In genomic region chr10:31659665-31660064, GRCh38 we compare ENCODE assay signal across 21 cellular contexts.
"Had no signal": no experiment of that assay in that cellular context is flagged by ENCODE, and none has a peak within 500 bp of the region (broad histone marks: within the 10 kb centered on the region; RNA-seq: fewer than 3 reads in every experiment).

No MANE protein-coding gene starts in this region.

- DNase-seq: activated CD4-positive, alpha-beta T cell treated with anti-CD3 and anti-CD28 coated beads, Interleukin-2, amount 50 U/mL, for 4 hours; activated CD8-positive, alpha-beta memory T cell treated with anti-CD3 and anti-CD28 coated beads for 24 hours; activated CD8-positive, alpha-beta memory T cell treated with anti-CD3 and anti-CD28 coated beads, Interleukin-2, amount 50 U/mL, for 4 hours; activated naive CD4-positive, alpha-beta T cell treated with Interleukin-2 at 50 U/mL for 16 hours; activated T-cell treated with anti-CD3 and anti-CD28 coated beads, Interleukin-2, amount 50 U/mL, for 4 hours; amygdala; erythroblast; immature natural killer cell; kidney glomerular epithelial cell; left ventricle myocardium inferior; mammary epithelial cell; naive B cell; nucleus accumbens; spleen; stimulated activated CD4-positive, alpha-beta T cell treated with anti-CD3 and anti-CD28 coated beads, Interleukin-4, amount 100 ng/mL, for 1 hour; stimulated activated naive CD4-positive, alpha-beta T cell; T-helper 9 cell had no signal

- H3K4me1 ChIP-seq: parathyroid adenoma, spleen had no signal

- H3K36me3 Mint-ChIP-seq: immature natural killer cell, naive B cell had no signal

- H3K9me3 ChIP-seq: spleen had no signal

- H3K27ac Mint-ChIP-seq: activated T-helper 2 cell treated with anti-CD3 and anti-CD28 coated beads, Interferon-gamma antibody, Interleukin-2, Interleukin-4, amounts not matched to agents 10 μg/mL and 5 μg/mL and 100 μg/mL, durations not matched to agents 14 hours and 24 hours and 36 hours; immature natural killer cell; naive B cell had no signal

- H3K9me3 Mint-ChIP-seq: activated T-cell treated with anti-CD3 and anti-CD28 coated beads, Interleukin-2, amount 50 U/mL, for 4 hours; activated T-helper 2 cell treated with anti-CD3 and anti-CD28 coated beads, Interferon-gamma antibody, Interleukin-2, Interleukin-4, amounts not matched to agents 10 μg/mL and 5 μg/mL and 100 μg/mL, durations not matched to agents 14 hours and 24 hours and 36 hours; immature natural killer cell; naive B cell had no signal

- ATAC-seq: activated T-cell treated with anti-CD3 and anti-CD28 coated beads, Interleukin-2, amount 50 U/mL, for 4 hours; sciatic nerve had no signal

- H3K4me3 ChIP-seq: cardiac muscle cell, left ventricle myocardium inferior, spleen had no signal

- H3K9ac ChIP-seq: parathyroid adenoma had no signal

- H3K36me3 ChIP-seq: cardiac muscle cell, left ventricle myocardium inferior, spleen had no signal

- H3K27ac ChIP-seq: cardiac muscle cell, left ventricle myocardium inferior, parathyroid adenoma, spleen had no signal

- H3K4me1 Mint-ChIP-seq: immature natural killer cell, naive B cell had no signal

- H3K4me3 Mint-ChIP-seq: activated T-cell treated with anti-CD3 and anti-CD28 coated beads, Interleukin-2, amount 50 U/mL, for 4 hours; immature natural killer cell; naive B cell had no signal

- H3K27me3 ChIP-seq: cardiac muscle cell, spleen had no signal
